In genomic region chr20:45090481-45090880, GRCh38 we compare ENCODE assay signal across 22 cellular contexts. TPM values are rescaled to one million over a fixed set of nuclear protein-coding genes. Genes with fewer than 3 reads are reported as not detected.
"Had no signal": no experiment of that assay in that cellular context is flagged by ENCODE, and none has a peak within 500 bp of the region (broad histone marks: within the 10 kb centered on the region; RNA-seq: fewer than 3 reads in every experiment).

No MANE protein-coding gene starts in this region.

- H3K9me3 ChIP-seq: adrenal gland, body of pancreas, ovary, thoracic aorta had no signal

- H3K4me1 ChIP-seq: body of pancreas had no signal

- H3K27me3 Mint-ChIP-seq: stimulated activated naive CD8-positive, alpha-beta T cell treated with anti-CD3 and anti-CD28 coated beads, Interleukin-15, Interleukin-2, amounts not matched to agents 100 ng/mL and 50 ng/mL, for 24 hours; T-helper 17 cell had no signal

- H3K27me3 ChIP-seq: adrenal gland, body of pancreas, ovary had no signal

- H3K4me3 ChIP-seq: adrenal gland, body of pancreas, ovary, thoracic aorta had no signal

- H3K27ac ChIP-seq: adrenal gland, body of pancreas, ovary, thoracic aorta had no signal

- H3K27ac Mint-ChIP-seq: activated T-helper 1 cell treated with anti-CD3 and anti-CD28 coated beads, Interleukin-12 subunit alpha, Interleukin-12 subunit beta, Interleukin-2, Interleukin-4 antibody, amounts not matched to agents 30 ng/mL and 10 ng/mL and 1 ng/mL, durations not matched to agents 14 hours and 24 hours and 36 hours; stimulated activated naive CD8-positive, alpha-beta T cell treated with anti-CD3 and anti-CD28 coated beads, Interleukin-15, Interleukin-2, amounts not matched to agents 100 ng/mL and 50 ng/mL, for 24 hours; T-helper 17 cell had no signal

- H3K36me3 ChIP-seq: adrenal gland, ovary, thoracic aorta had no signal

- H3K4me3 Mint-ChIP-seq: activated T-helper 1 cell treated with anti-CD3 and anti-CD28 coated beads, Interleukin-12 subunit alpha, Interleukin-12 subunit beta, Interleukin-2, Interleukin-4 antibody, amounts not matched to agents 30 ng/mL and 10 ng/mL and 1 ng/mL, durations not matched to agents 14 hours and 24 hours and 36 hours; immature natural killer cell; stimulated activated naive CD8-positive, alpha-beta T cell treated with anti-CD3 and anti-CD28 coated beads, Interleukin-15, Interleukin-2, amounts not matched to agents 100 ng/mL and 50 ng/mL, for 24 hours; T-helper 17 cell had no signal

- ATAC-seq: body of pancreas, left colon, T-helper 17 cell had no signal

- DNase-seq: activated CD4-positive, alpha-beta T cell treated with anti-CD3 and anti-CD28 coated beads, Interleukin-2, amount 50 U/mL, for 4 hours; activated CD4-positive, CD25-positive, alpha-beta regulatory T cell; activated naive CD4-positive, alpha-beta T cell treated with Interleukin-2 at 50 U/mL for 16 hours; adrenal gland; body of pancreas; central memory CD4-positive, alpha-beta T cell; cortex of kidney; effector CD8-positive, alpha-beta T cell; immature natural killer cell; left colon; ovary; stimulated activated CD4-positive, alpha-beta T cell treated with anti-CD3 and anti-CD28 coated beads, Interleukin-4, amount 100 ng/mL, for 1 hour; stimulated activated CD8-positive, alpha-beta memory T cell treated with anti-CD3 and anti-CD28 coated beads, Interleukin-4, amount 100 ng/mL, for 48 hours; T-helper 17 cell had no signal

- H3K9me3 Mint-ChIP-seq: activated T-helper 1 cell treated with anti-CD3 and anti-CD28 coated beads, Interleukin-12 subunit alpha, Interleukin-12 subunit beta, Interleukin-2, Interleukin-4 antibody, amounts not matched to agents 30 ng/mL and 10 ng/mL and 1 ng/mL, durations not matched to agents 14 hours and 24 hours and 36 hours; immature natural killer cell; stimulated activated naive CD8-positive, alpha-beta T cell treated with anti-CD3 and anti-CD28 coated beads, Interleukin-15, Interleukin-2, amounts not matched to agents 100 ng/mL and 50 ng/mL, for 24 hours had no signal

RNA-seq across cellular contexts. Expression of gene KCNS1, which starts 10.4 kb away (rescaled TPM):
- total RNA-seq: body of pancreas, ovary, T-helper 17 cell, thoracic aorta had no signal
- polyA plus RNA-seq: neural cell had no signal

RNA-seq across cellular contexts. Expression of gene WFDC5, which starts 24.5 kb away (rescaled TPM):
- total RNA-seq: activated T-helper 1 cell treated with anti-CD3 and anti-CD28 coated beads, Interleukin-12 subunit alpha, Interleukin-12 subunit beta, Interleukin-2, Interleukin-4 antibody, amounts not matched to agents 30 ng/mL and 10 ng/mL and 1 ng/mL, durations not matched to agents 14 hours and 24 hours and 36 hours; adrenal gland; body of pancreas; glomerular endothelial cell; left colon; lung microvascular endothelial cell; mucosa of gallbladder; ovary; T-helper 17 cell; thoracic aorta had no signal
- polyA plus RNA-seq: adrenal gland, immature natural killer cell, neural cell, ovary had no signal

RNA-seq across cellular contexts. Expression of gene WFDC12, which starts 33.8 kb away (rescaled TPM):
- total RNA-seq: activated T-helper 1 cell treated with anti-CD3 and anti-CD28 coated beads, Interleukin-12 subunit alpha, Interleukin-12 subunit beta, Interleukin-2, Interleukin-4 antibody, amounts not matched to agents 30 ng/mL and 10 ng/mL and 1 ng/mL, durations not matched to agents 14 hours and 24 hours and 36 hours; adrenal gland; body of pancreas; glomerular endothelial cell; lung microvascular endothelial cell; mucosa of gallbladder; ovary; T-helper 17 cell; thoracic aorta; ureter had no signal
- polyA plus RNA-seq: adrenal gland, immature natural killer cell, neural cell, ovary had no signal
